ENCODE assay signal across 1 cellular context in genomic region chr10:69146756-69147155, GRCh38.
TF ChIP-seq lines count a peak whose summit lies in the region.

No MANE protein-coding gene starts in this region.

TF ChIP-seq in K562, 482 proteins besides CTCF, POLR2A, EP300 and RAD21 (continues in another document):
- TF ChIP-seq PML (IDR thresholded peaks at IDR 0.05; ENCODE audit: low read length) (no peak), ZNF592 (IDR thresholded peaks at IDR 0.05) (peak; percentile 59; the same call in 1 of the 2 replicates), TEAD2 (tag; IDR thresholded peaks at IDR 0.05) (no peak), WHSC1 (IDR thresholded peaks at IDR 0.05; ENCODE audit: low read length) (no peak), OTX1 (CRISPR knock-in tag; IDR thresholded peaks at IDR 0.05) (no peak), ZBTB43 (CRISPR knock-in tag; IDR thresholded peaks at IDR 0.05) (no peak), ZNF217 (CRISPR knock-in tag; IDR thresholded peaks at IDR 0.05) (no peak), ARNT (IDR thresholded peaks at IDR 0.05) (no peak), ZNF143 (CRISPR knock-in tag; IDR thresholded peaks at IDR 0.05) (no peak), ZNF354B (CRISPR knock-in tag; IDR thresholded peaks at IDR 0.05) (no peak), ATF2 (CRISPR knock-in tag; IDR thresholded peaks at IDR 0.05) (no peak), GABPA (tag; conservative IDR thresholded peaks at IDR 0.05; ENCODE audit: low read depth) (0 out of 2 replicates have a peak, but pooled peaks have one; percentile 15), EP400 (IDR thresholded peaks at IDR 0.05) (0 out of 2 replicates have a peak, but pooled peaks have one; percentile 38), MAFG (tag; conservative IDR thresholded peaks at IDR 0.05) (peak; percentile 27; the same call in 1 of the 2 replicates), ETV1 (tag; conservative IDR thresholded peaks at IDR 0.05; ENCODE audit: low read depth) (peak; percentile 52), KLF6 (CRISPR knock-in tag; IDR thresholded peaks at IDR 0.05; ENCODE audit: borderline replicate concordance) (no peak), SREBF1 (IDR thresholded peaks at IDR 0.05; ENCODE audit: borderline replicate concordance, low read depth, low read length) (no peak), CXXC5 (CRISPR knock-in tag; IDR thresholded peaks at IDR 0.05) (no peak), ARID4B (CRISPR knock-in tag; IDR thresholded peaks at IDR 0.05) (no peak), MAFK (IDR thresholded peaks at IDR 0.05; ENCODE audit: low read length) (peak; percentile 29; the same call in 1 of the 2 replicates), C11orf30 (IDR thresholded peaks at IDR 0.05; ENCODE audit: low read depth) (peak; percentile 54; the same call in 1 of the 2 replicates), NFIC (IDR thresholded peaks at IDR 0.05) (no peak), RHOXF2B (CRISPR knock-in tag; conservative IDR thresholded peaks at IDR 0.05) (no peak), EZH2 (IDR thresholded peaks at IDR 0.05; ENCODE audit: borderline replicate concordance, low read depth, low read length) (no peak), TRIM24 (IDR thresholded peaks at IDR 0.05) (no peak), SIN3A (IDR thresholded peaks at IDR 0.05; ENCODE audit: borderline replicate concordance in 2 of 2, control insufficient read depth in 1 of 2, low read depth in 2 of 2, low read length in 2 of 2) (no peak), ZNF12 (CRISPR knock-in tag; IDR thresholded peaks at IDR 0.05) (no peak), NFE2 (IDR thresholded peaks at IDR 0.05; ENCODE audit: low read depth) (peak; percentile 82), CHD4 (IDR thresholded peaks at IDR 0.05; ENCODE audit: insufficient read depth, insufficient replicate concordance, low read depth, low read length, poor library complexity, severe bottlenecking) (no peak), ZFP36 (IDR thresholded peaks at IDR 0.05; ENCODE audit: low read depth, low read length, partially characterized antibody) (no peak), NR2C1 (IDR thresholded peaks at IDR 0.05) (no peak), NR2C1 (tag; IDR thresholded peaks at IDR 0.05) (no peak), ARID1B (IDR thresholded peaks at IDR 0.05) (peak; percentile 34; the same call in 1 of the 2 replicates), POLR2H (tag; IDR thresholded peaks at IDR 0.05; ENCODE audit: low read depth) (0 out of 2 replicates have a peak, but pooled peaks have one; percentile 29), GABPB1 (CRISPR knock-in tag; IDR thresholded peaks at IDR 0.05) (no peak), ZNF445 (CRISPR knock-in tag; IDR thresholded peaks at IDR 0.05; ENCODE audit: low read depth) (no peak), MAFF (IDR thresholded peaks at IDR 0.05; ENCODE audit: low read length) (peak; percentile 36; the same call in 1 of the 2 replicates), FOXK1 (CRISPR knock-in tag; IDR thresholded peaks at IDR 0.05; ENCODE audit: borderline replicate concordance) (no peak), ZNF766 (CRISPR knock-in tag; conservative IDR thresholded peaks at IDR 0.05) (no peak), RB1 (IDR thresholded peaks at IDR 0.05; ENCODE audit: low read depth) (no peak), RFX7 (CRISPR knock-in tag; IDR thresholded peaks at IDR 0.05) (no peak), ERF (CRISPR knock-in tag; IDR thresholded peaks at IDR 0.05) (no peak), ZNF589 (CRISPR knock-in tag; IDR thresholded peaks at IDR 0.05; ENCODE audit: low read depth) (no peak), ZNF316 (IDR thresholded peaks at IDR 0.05) (peak; percentile 46), DPF2 (IDR thresholded peaks at IDR 0.05) (peak; percentile 43; the same call in 1 of the 2 replicates), SMARCE1 (IDR thresholded peaks at IDR 0.05) (no peak), PCBP2 (IDR thresholded peaks at IDR 0.05; ENCODE audit: low read depth, low read length, poor library complexity, severe bottlenecking) (no peak)
- TF ChIP-seq, protein P1, sequence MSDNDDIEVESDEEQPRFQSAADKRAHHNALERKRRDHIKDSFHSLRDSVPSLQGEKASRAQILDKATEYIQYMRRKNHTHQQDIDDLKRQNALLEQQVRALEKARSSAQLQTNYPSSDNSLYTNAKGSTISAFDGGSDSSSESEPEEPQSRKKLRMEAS (CRISPR knock-in tag; IDR thresholded peaks at IDR 0.05): no peak
- TF ChIP-seq, protein P2, sequence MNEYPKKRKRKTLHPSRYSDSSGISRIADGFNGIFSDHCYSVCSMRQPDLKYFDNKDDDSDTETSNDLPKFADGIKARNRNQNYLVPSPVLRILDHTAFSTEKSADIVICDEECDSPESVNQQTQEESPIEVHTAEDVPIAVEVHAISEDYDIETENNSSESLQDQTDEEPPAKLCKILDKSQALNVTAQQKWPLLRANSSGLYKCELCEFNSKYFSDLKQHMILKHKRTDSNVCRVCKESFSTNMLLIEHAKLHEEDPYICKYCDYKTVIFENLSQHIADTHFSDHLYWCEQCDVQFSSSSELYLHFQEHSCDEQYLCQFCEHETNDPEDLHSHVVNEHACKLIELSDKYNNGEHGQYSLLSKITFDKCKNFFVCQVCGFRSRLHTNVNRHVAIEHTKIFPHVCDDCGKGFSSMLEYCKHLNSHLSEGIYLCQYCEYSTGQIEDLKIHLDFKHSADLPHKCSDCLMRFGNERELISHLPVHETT (CRISPR knock-in tag; conservative IDR thresholded peaks at IDR 0.05 in 1 of 2, IDR thresholded peaks at IDR 0.05 in 1 of 2): no peak
- TF ChIP-seq, protein P3, sequence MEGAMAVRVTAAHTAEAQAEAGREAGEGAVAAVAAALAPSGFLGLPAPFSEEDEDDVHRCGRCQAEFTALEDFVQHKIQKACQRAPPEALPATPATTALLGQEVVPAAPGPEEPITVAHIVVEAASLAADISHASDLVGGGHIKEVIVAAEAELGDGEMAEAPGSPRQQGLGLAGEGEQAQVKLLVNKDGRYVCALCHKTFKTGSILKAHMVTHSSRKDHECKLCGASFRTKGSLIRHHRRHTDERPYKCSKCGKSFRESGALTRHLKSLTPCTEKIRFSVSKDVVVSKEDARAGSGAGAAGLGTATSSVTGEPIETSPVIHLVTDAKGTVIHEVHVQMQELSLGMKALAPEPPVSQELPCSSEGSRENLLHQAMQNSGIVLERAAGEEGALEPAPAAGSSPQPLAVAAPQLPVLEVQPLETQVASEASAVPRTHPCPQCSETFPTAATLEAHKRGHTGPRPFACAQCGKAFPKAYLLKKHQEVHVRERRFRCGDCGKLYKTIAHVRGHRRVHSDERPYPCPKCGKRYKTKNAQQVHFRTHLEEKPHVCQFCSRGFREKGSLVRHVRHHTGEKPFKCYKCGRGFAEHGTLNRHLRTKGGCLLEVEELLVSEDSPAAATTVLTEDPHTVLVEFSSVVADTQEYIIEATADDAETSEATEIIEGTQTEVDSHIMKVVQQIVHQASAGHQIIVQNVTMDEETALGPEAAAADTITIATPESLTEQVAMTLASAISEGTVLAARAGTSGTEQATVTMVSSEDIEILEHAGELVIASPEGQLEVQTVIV (CRISPR knock-in tag; IDR thresholded peaks at IDR 0.05; ENCODE audit: borderline replicate concordance): no peak
- TF ChIP-seq, protein P4, sequence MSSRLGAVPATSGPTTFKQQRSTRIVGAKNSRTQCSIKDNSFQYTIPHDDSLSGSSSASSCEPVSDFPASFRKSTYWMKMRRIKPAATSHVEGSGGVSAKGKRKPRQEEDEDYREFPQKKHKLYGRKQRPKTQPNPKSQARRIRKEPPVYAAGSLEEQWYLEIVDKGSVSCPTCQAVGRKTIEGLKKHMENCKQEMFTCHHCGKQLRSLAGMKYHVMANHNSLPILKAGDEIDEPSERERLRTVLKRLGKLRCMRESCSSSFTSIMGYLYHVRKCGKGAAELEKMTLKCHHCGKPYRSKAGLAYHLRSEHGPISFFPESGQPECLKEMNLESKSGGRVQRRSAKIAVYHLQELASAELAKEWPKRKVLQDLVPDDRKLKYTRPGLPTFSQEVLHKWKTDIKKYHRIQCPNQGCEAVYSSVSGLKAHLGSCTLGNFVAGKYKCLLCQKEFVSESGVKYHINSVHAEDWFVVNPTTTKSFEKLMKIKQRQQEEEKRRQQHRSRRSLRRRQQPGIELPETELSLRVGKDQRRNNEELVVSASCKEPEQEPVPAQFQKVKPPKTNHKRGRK (tag; IDR thresholded peaks at IDR 0.05): no peak
- TF ChIP-seq, protein P5, sequence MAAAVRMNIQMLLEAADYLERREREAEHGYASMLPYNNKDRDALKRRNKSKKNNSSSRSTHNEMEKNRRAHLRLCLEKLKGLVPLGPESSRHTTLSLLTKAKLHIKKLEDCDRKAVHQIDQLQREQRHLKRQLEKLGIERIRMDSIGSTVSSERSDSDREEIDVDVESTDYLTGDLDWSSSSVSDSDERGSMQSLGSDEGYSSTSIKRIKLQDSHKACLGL (CRISPR knock-in tag; IDR thresholded peaks at IDR 0.05; ENCODE audit: borderline replicate concordance, poor library complexity, severe bottlenecking): no peak
